19 cellular contexts compared by ENCODE assay signal in the genomic region with DNA sequence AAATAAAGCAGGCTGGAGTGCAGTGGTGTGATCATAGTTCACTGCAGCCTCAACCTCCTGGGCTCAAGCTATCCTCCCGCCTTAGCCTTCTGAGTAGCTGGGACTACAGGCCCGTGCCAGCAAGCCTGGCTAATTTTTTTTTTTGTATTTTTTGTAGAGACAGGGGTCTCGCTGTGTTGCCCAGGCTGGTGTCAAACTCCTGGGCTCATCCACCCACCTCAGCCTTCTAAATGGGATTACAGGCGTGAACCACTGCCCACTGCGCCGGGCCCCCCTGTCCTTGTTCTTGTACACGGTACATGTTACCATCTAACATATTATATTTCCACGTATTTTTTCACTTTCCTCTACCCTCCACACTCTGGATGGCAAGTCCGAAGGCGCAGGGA. TPM values are rescaled to one million over a fixed set of nuclear protein-coding genes. Genes with fewer than 3 reads are reported as not detected.
DNase-seq lines count a peak whose midpoint lies in the region; TF ChIP-seq lines count a peak whose summit lies in the region.
"Had no signal": no experiment of that assay in that cellular context is flagged by ENCODE, and none has a peak within 500 bp of the region (broad histone marks: within the 10 kb centered on the region; RNA-seq: fewer than 3 reads in every experiment).

No MANE protein-coding gene starts in this region.

- H3K9ac ChIP-seq in ES-I3 (ENCODE audit: low read depth, low read length) = peak overlapping the region; percentile 47; the same call in 1 of the 2 replicates
- no peak overlapping the region for H3K9ac ChIP-seq in iPS-15b (ENCODE audit: low read depth, low read length)

- 57 to 62% methylated on average over 10 of the region's 10 CpGs for WGBS in tibial nerve, 2 donors

- no peaks in the 10 kb centered on the region for H3K36me3 Mint-ChIP-seq in osteocyte (ENCODE audit: unreplicated experiment)

- peak overlapping the region; percentile 27 for H3K27ac Mint-ChIP-seq in osteocyte (ENCODE audit: unreplicated experiment)
- H3K27ac Mint-ChIP-seq: activated B cell treated with CpG ODN at 0.5 μM for 24 hours; activated T-helper 2 cell treated with anti-CD3 and anti-CD28 coated beads, Interferon-gamma antibody, Interleukin-2, Interleukin-4, amounts not matched to agents 10 μg/mL and 5 μg/mL and 100 μg/mL, durations not matched to agents 14 hours and 24 hours and 36 hours; naive thymus-derived CD8-positive, alpha-beta T cell had no signal

- no peaks in the 10 kb centered on the region for H3K27me3 Mint-ChIP-seq in osteocyte (ENCODE audit: unreplicated experiment)

- H3K4me3 Mint-ChIP-seq in osteocyte (ENCODE audit: unreplicated experiment) = peak overlapping the region; percentile 59
- H3K4me3 Mint-ChIP-seq: activated B cell treated with CpG ODN at 0.5 μM for 24 hours had no signal

- TF ChIP-seq POLR2A in tibial nerve (IDR thresholded peaks at IDR 0.05) (no peak), Peyer's patch (IDR thresholded peaks at IDR 0.05) (no peak)

- H3K27ac ChIP-seq in SJCRH30 (peak overlapping the region; percentile 97), tibial nerve (no peak overlapping the region), Peyer's patch (no peak overlapping the region)
- H3K27ac ChIP-seq: adrenal gland, lower lobe of right lung, right lobe of liver had no signal

- H3K9me3 Mint-ChIP-seq in osteocyte (ENCODE audit: unreplicated experiment) = peaks cover 5% of the 10 kb centered on the region
- H3K9me3 Mint-ChIP-seq: activated B cell treated with CpG ODN at 0.5 μM for 24 hours; activated T-helper 2 cell treated with anti-CD3 and anti-CD28 coated beads, Interferon-gamma antibody, Interleukin-2, Interleukin-4, amounts not matched to agents 10 μg/mL and 5 μg/mL and 100 μg/mL, durations not matched to agents 14 hours and 24 hours and 36 hours had no signal

- peaks cover 18% of the 10 kb centered on the region for H3K4me1 ChIP-seq in ES-I3 (ENCODE audit: insufficient read depth, low read length)
- H3K4me1 ChIP-seq in SJCRH30 = no peaks in the 10 kb centered on the region
- H3K4me1 ChIP-seq in iPS-15b (ENCODE audit: control insufficient read depth, insufficient read depth, low read length) = peaks cover 10% of the 10 kb centered on the region
- H3K4me1 ChIP-seq in tibial nerve = peaks cover 0 to 37% (median 10%) of the 10 kb centered on the region in 4 donors
- H3K4me1 ChIP-seq in Peyer's patch = peaks cover 0 to 29% (median 11%) of the 10 kb centered on the region in 4 donors

- H3K36me3 ChIP-seq in ES-I3 (ENCODE audit: insufficient read depth, low read length) (no peaks in the 10 kb centered on the region), SJCRH30 (no peaks in the 10 kb centered on the region), iPS-15b (ENCODE audit: control insufficient read depth, insufficient read depth, low read length) (no peaks in the 10 kb centered on the region), tibial nerve (no peaks in the 10 kb centered on the region), Peyer's patch (no peaks in the 10 kb centered on the region)
- H3K36me3 ChIP-seq: adrenal gland, lower lobe of right lung, right lobe of liver had no signal

- H3K4me3 ChIP-seq in SJCRH30 (peak overlapping the region; percentile 55), iPS-15b (ENCODE audit: low read depth, low read length) (peak overlapping the region; percentile 36), tibial nerve (no peak overlapping the region), Peyer's patch (peak overlapping the region in 1 of 4 donors; percentile 17)
- H3K4me3 ChIP-seq: adrenal gland, right lobe of liver had no signal

- no peak for TF ChIP-seq EP300 in tibial nerve (IDR thresholded peaks at IDR 0.05)

- DNase-seq in SJCRH30 = no peak
- DNase-seq in osteocyte (ENCODE audit: extremely low spot score, unreplicated experiment) = no peak
- no peak for DNase-seq in tibial nerve (ENCODE audit: low spot score in 2 of 2)
- no peak for DNase-seq in Peyer's patch
- DNase-seq in HuH-7.5 (ENCODE audit: low spot score) = no peak
- DNase-seq in activated gamma-delta T cell (lab: John Stamatoyannopoulos, UW) = no peak
- DNase-seq: activated B cell treated with CpG ODN at 0.5 μM for 24 hours; adrenal gland; MM.1S; naive thymus-derived CD8-positive, alpha-beta T cell; NCI-H187; NCI-H446 treated with DMSO at 0.1 percent for 48 hours; SIG-M5; T-helper 2 cell had no signal

- H3K9me3 ChIP-seq in ES-I3 (ENCODE audit: control insufficient read depth, insufficient read depth, low read length) = no peaks in the 10 kb centered on the region
- H3K9me3 ChIP-seq in SJCRH30 (replicated peaks) = no peaks in the 10 kb centered on the region
- no peaks in the 10 kb centered on the region for H3K9me3 ChIP-seq in iPS-15b (ENCODE audit: control insufficient read depth, insufficient read depth, low read length)
- H3K9me3 ChIP-seq in tibial nerve = no peaks in the 10 kb centered on the region
- no peaks in the 10 kb centered on the region for H3K9me3 ChIP-seq in Peyer's patch
- H3K9me3 ChIP-seq: adrenal gland, lower lobe of right lung, right lobe of liver had no signal

- peaks cover 29% of the 10 kb centered on the region for H3K4me1 Mint-ChIP-seq in osteocyte (ENCODE audit: unreplicated experiment)

- TF ChIP-seq CTCF in osteocyte (IDR thresholded peaks at IDR 0.05) = no peak
- TF ChIP-seq CTCF in tibial nerve (IDR thresholded peaks at IDR 0.05) = no peak
- TF ChIP-seq CTCF in Peyer's patch (IDR thresholded peaks at IDR 0.05) = no peak

- no peaks in the 10 kb centered on the region for H3K27me3 ChIP-seq in SJCRH30
- peaks cover 18% of the 10 kb centered on the region for H3K27me3 ChIP-seq in iPS-15b (ENCODE audit: control insufficient read depth, insufficient read depth, low read length)
- H3K27me3 ChIP-seq in tibial nerve = peaks cover 0 to 52% of the 10 kb centered on the region in 2 donors
- peaks cover 0 to 29% of the 10 kb centered on the region in 2 donors for H3K27me3 ChIP-seq in Peyer's patch

RNA-seq across cellular contexts. Expression of gene CDH3, which starts 3.1 kb away (rescaled TPM):
- 12.0 and 13.3 TPM in 2 replicates for total RNA-seq in SJCRH30 (2014; rRNA removed; shearing (Covaris generic))
- 2.5 and 3.6 TPM in 2 replicates for total RNA-seq in osteocyte
- total RNA-seq in tibial nerve = 10 to 100 TPM in 1 of 4 donors, 1 to 10 TPM in 3; 1.2 to 15.9 (median 2.5) TPM
- 1 to 10 TPM in 1 of 4 donors, under 1 TPM in 1, not detected in 2; 0.80 to 1.8 TPM for total RNA-seq in Peyer's patch
- total RNA-seq: activated B cell treated with CpG ODN at 0.5 μM for 24 hours had no signal

Comparison
In these comparisons a context has a peak if more than half of its experiments do, and no peak if none do; other contexts are left out.
1. H3K4me3 ChIP-seq: peak in SJCRH30 (single experiment) and iPS-15b (single experiment); none in tibial nerve (0 of 4).